In genomic region chr10:75235375-75236177, GRCh38 we compare ENCODE assay signal across 8 cellular contexts. TPM values are rescaled to one million over a fixed set of nuclear protein-coding genes. Genes with fewer than 3 reads are reported as not detected.
DNase-seq lines count a peak whose midpoint lies in the region; ATAC-seq and TF ChIP-seq lines count a peak whose summit lies in the region.

COMTD1 (minus strand) TSS chr10:75235957; CDS start chr10:75235928, 29 bp downstream.

- peak within 1 kb of the TSS; percentile 86 for H3K27ac ChIP-seq in PC-9
- H3K27ac ChIP-seq in esophagus muscularis mucosa (replicated peaks in 1 of 4): peak within 1 kb of the TSS; percentile 83 to 93 (median 89)

- H3K4me3 ChIP-seq in PC-9 (peak within 1 kb of the TSS; percentile 80), esophagus muscularis mucosa (peak within 1 kb of the TSS; percentile 83 to 98 (median 89))

- peaks cover 8% of the 10 kb centered on the region; the same call in 1 of the 2 replicates for H4K20me1 ChIP-seq in PC-9 (ENCODE audit: insufficient read depth)

- H3K79me2 ChIP-seq in PC-9 (ENCODE audit: low read depth): peaks cover 40% of the 10 kb centered on the region

- H3K9me3 ChIP-seq in PC-9 (ENCODE audit: insufficient read depth, low read depth) (no peaks in the 10 kb centered on the region), esophagus muscularis mucosa (no peaks in the 10 kb centered on the region)

- no peaks in the 10 kb centered on the region for H3K27me3 ChIP-seq in PC-9 (ENCODE audit: insufficient read depth, low read depth)
- H3K27me3 ChIP-seq in esophagus muscularis mucosa: no peaks in the 10 kb centered on the region

- peaks cover 12% of the 10 kb centered on the region; the same call in 1 of the 2 replicates for H3K36me3 ChIP-seq in PC-9 (ENCODE audit: low read depth)
- H3K36me3 ChIP-seq in esophagus muscularis mucosa: peaks cover 6 to 27% (median 19%) of the 10 kb centered on the region in 4 donors

- peak; percentile 71 for ATAC-seq in GM21619 (IDR thresholded peaks at IDR 0.05; ENCODE audit: unreplicated experiment)

- no peak for TF ChIP-seq POLR2A in esophagus muscularis mucosa (IDR thresholded peaks at IDR 0.05; ENCODE audit: low read depth)

- peak within 1 kb of the TSS; percentile 77 for H2AFZ ChIP-seq in PC-9

- POLR2A ChIA-PET in PC-9 (lab: Charles Lee; ENCODE audit: unreplicated experiment): interaction anchor here (0.6 to 0.7 kb wide), 3 partner anchors 46 to 471 kb away, joined by 3 to 7 read pairs (median 3); no protein-coding TSS in a partner anchor

- peak within 1 kb of the TSS; percentile 97 for H3K4me2 ChIP-seq in PC-9

- peak; percentile 98 for TF ChIP-seq RAD21 in Ishikawa (IDR thresholded peaks at IDR 0.05; ENCODE audit: low read depth)

- DNase-seq in DMS79 (lab: John Stamatoyannopoulos, UW) (peak; percentile 64), PC-9 (peak; percentile 83 to 98), esophagus muscularis mucosa (ENCODE audit: extremely low spot score) (peak; percentile 96), myocyte (ENCODE audit: low read depth) (peak; percentile 83)
- DNase-seq in activated T-cell treated with anti-CD3 and anti-CD28 coated beads, Interleukin-2, amount 50 U/mL, for 48 hours: peak; percentile 96 to 98
- DNase-seq in stimulated activated CD8-positive, alpha-beta memory T cell treated with anti-CD3 and anti-CD28 coated beads, Interleukin-7, amount 100 ng/mL, for 4 hours (ENCODE audit: low read depth in 2 of 2): peak; percentile 82 to 89

- H3K9me2 ChIP-seq in PC-9 (ENCODE audit: insufficient read depth): no peaks in the 10 kb centered on the region

- no TSS peak for BruUV-seq in PC-9 (replicated peaks; lab: Mats Ljungman, UMichigan)

- TF ChIP-seq EP300 in Ishikawa (IDR thresholded peaks at IDR 0.05; ENCODE audit: borderline replicate concordance) (peak; percentile 55; the same call in 1 of the 2 replicates), esophagus muscularis mucosa (IDR thresholded peaks at IDR 0.05) (no peak)

- WGBS in esophagus muscularis mucosa: 0% methylated on average over 37 of the region's 76 CpGs

- intact Hi-C loops in PC-9 (cut with micrococcal nuclease; ENCODE audit: unreplicated experiment) (loop anchor here (2.0 to 10.0 kb wide), 5 partner anchors 59 to 1351 kb away; partner anchors contain the start of gene SAMD8), esophagus muscularis mucosa (cut with DNase I) (loop anchor here (5.0 kb wide), 1 partner anchor 993 kb away; no protein-coding TSS in a partner anchor)

- peaks cover 44% of the 10 kb centered on the region for H3F3A ChIP-seq in PC-9 (ENCODE audit: insufficient read depth, low read depth)

- CTCF ChIA-PET in PC-9 (lab: Charles Lee): interaction anchor here (0.6 to 1.9 kb wide), 21 partner anchors 10 to 1645 kb away, joined by 3 to 11 read pairs (median 5); partner anchors contain the start of genes SAMD8 and VDAC2

- H3K4me1 ChIP-seq in PC-9 (replicated peaks; ENCODE audit: insufficient read depth): peaks cover 37% of the 10 kb centered on the region
- H3K4me1 ChIP-seq in esophagus muscularis mucosa: peaks cover 8 to 35% (median 28%) of the 10 kb centered on the region in 4 donors

- peak; percentile 99 for TF ChIP-seq CTCF in PC-9 (conservative IDR thresholded peaks at IDR 0.05)
- TF ChIP-seq CTCF in esophagus muscularis mucosa (IDR thresholded peaks at IDR 0.05): peak in 2 of 3 experiments; percentile 100

TF ChIP-seq in Ishikawa, 13 proteins besides CTCF, POLR2A, EP300 and RAD21:
- TF ChIP-seq NFIC (IDR thresholded peaks at IDR 0.05) (0 out of 2 replicates have a peak, but pooled peaks have one; percentile 15), EGR1 (IDR thresholded peaks at IDR 0.05) (no peak; the same call in 1 of the 2 replicates), CREB1 (IDR thresholded peaks at IDR 0.05; ENCODE audit: low read depth) (no peak), FOXM1 (IDR thresholded peaks at IDR 0.05; ENCODE audit: borderline replicate concordance, low read depth) (peak; percentile 54; the same call in 1 of the 2 replicates), YY1 (IDR thresholded peaks at IDR 0.05; ENCODE audit: low read depth) (peak; percentile 73), TAF1 (IDR thresholded peaks at IDR 0.05; ENCODE audit: low read depth) (peak; percentile 59), ZBTB7A (IDR thresholded peaks at IDR 0.05; ENCODE audit: low read depth) (peak; percentile 79; the same call in 1 of the 2 replicates), TEAD4 (IDR thresholded peaks at IDR 0.05) (0 out of 2 replicates have a peak, but pooled peaks have one; percentile 6), MAX (IDR thresholded peaks at IDR 0.05) (peak; percentile 98), TCF12 (IDR thresholded peaks at IDR 0.05; ENCODE audit: low read depth) (peak; percentile 15)
- TF ChIP-seq, protein P1, sequence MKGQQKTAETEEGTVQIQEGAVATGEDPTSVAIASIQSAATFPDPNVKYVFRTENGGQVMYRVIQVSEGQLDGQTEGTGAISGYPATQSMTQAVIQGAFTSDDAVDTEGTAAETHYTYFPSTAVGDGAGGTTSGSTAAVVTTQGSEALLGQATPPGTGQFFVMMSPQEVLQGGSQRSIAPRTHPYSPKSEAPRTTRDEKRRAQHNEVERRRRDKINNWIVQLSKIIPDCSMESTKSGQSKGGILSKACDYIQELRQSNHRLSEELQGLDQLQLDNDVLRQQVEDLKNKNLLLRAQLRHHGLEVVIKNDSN (IDR thresholded peaks at IDR 0.05): peak; percentile 96

RNA-seq across cellular contexts. Expression of gene COMTD1, which starts in this region (rescaled TPM):
- total RNA-seq in PC-9 (2021) (20.5 and 25.1 TPM in 2 replicates), esophagus muscularis mucosa (10 to 100 TPM; 23.7 to 44.5 (median 28.1) TPM), myocyte (7.4 and 9.5 TPM in 2 replicates)
- polyA plus RNA-seq in myocyte (2012): 9.0 TPM

Comparison
In these comparisons a context has a peak if more than half of its experiments do, and no peak if none do; other contexts are left out.
1. Peak in every context shown above with its lines: DNase-seq, ATAC-seq, H3K4me3 ChIP-seq and H3K27ac ChIP-seq.